Comparison of ENCODE assay signal across 27 cellular contexts in the genomic region with DNA sequence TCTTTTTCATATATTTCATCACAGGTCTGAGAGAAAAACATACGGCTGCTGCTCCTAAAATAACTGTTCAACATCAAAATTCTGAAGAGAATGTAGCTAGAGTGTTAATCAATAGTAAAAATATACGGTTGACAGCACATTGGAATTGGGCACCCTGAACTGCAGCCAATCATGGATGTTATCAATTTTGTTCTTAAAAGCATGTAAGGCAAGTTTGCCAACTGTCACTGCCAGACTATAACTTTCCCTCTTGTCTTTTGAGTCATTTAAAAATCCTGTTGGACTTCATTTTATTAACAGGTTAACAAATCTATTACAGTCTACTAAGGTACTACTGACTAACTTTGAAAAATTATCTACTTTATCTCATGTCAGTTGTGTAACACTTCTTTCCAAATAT.
DNase-seq lines count a peak whose midpoint lies in the region; ATAC-seq and TF ChIP-seq lines count a peak whose summit lies in the region.
"Had no signal": no experiment of that assay in that cellular context is flagged by ENCODE, and none has a peak within 500 bp of the region (broad histone marks: within the 10 kb centered on the region; RNA-seq: fewer than 3 reads in every experiment).

No MANE protein-coding gene starts in this region.

- no peaks in the 10 kb centered on the region for H3K79me2 ChIP-seq in SK-N-SH (ENCODE audit: insufficient read depth)

- no peaks in the 10 kb centered on the region for H3K9me3 ChIP-seq in SK-N-SH
- H3K9me3 ChIP-seq: A549; BE2C; BLaER1; BLaER1 treated with 17β-estradiol and CSF1 and Interleukin-3, amounts not matched to agents 10 nM and 100 nM; Caco-2 had no signal

- 65% methylated on average over 2 of the region's 2 CpGs for WGBS in SK-N-SH (ENCODE audit: low lambda C conversion rate)

- no peak overlapping the region for H3K4me2 ChIP-seq in SK-N-SH
- H3K4me2 ChIP-seq: A549; BLaER1; BLaER1 treated with 17β-estradiol and CSF1 and Interleukin-3, amounts not matched to agents 10 nM and 100 nM had no signal

- no peaks in the 10 kb centered on the region for H4K20me1 ChIP-seq in SK-N-SH (ENCODE audit: insufficient read depth)
- H4K20me1 ChIP-seq: BLaER1; BLaER1 treated with 17β-estradiol and CSF1 and Interleukin-3, amounts not matched to agents 10 nM and 100 nM had no signal

- ATAC-seq in SK-N-SH treated with all-trans-retinoic acid at 6 μM for 48 hours, result no peak
- ATAC-seq: A549; CD8-positive, alpha-beta T cell had no signal

- H3F3A ChIP-seq in SK-N-SH (replicated peaks; ENCODE audit: insufficient read depth), result no peaks in the 10 kb centered on the region

- no peaks in the 10 kb centered on the region; a peak in 2 of 4 replicates for H3K4me1 ChIP-seq in SK-N-SH (ENCODE audit: control insufficient read depth in 1 of 2, insufficient read depth in 2 of 2, low read depth in 1 of 2, low read length in 1 of 2)
- H3K4me1 ChIP-seq: A549; BLaER1; BLaER1 treated with 17β-estradiol and CSF1 and Interleukin-3, amounts not matched to agents 10 nM and 100 nM had no signal

- TF ChIP-seq RAD21 in SK-N-SH (IDR thresholded peaks at IDR 0.05; ENCODE audit: low read length), result no peak

- no peak overlapping the region for H3K4me3 ChIP-seq in SK-N-SH (ENCODE audit: low read depth in 2 of 2, low read length in 1 of 2)
- H3K4me3 ChIP-seq: A549; BLaER1; BLaER1 treated with 17β-estradiol and CSF1 and Interleukin-3, amounts not matched to agents 10 nM and 100 nM had no signal

- H3K27ac ChIP-seq in SK-N-SH (ENCODE audit: low read depth in 2 of 2, low read length in 1 of 2), result no peak overlapping the region
- H3K27ac ChIP-seq: 22Rv1; A549; BLaER1; BLaER1 treated with 17β-estradiol and CSF1 and Interleukin-3, amounts not matched to agents 10 nM and 100 nM; C4-2B had no signal

- TF ChIP-seq EP300 in SK-N-SH (IDR thresholded peaks at IDR 0.05; ENCODE audit: borderline replicate concordance in 1 of 2, low read depth in 1 of 2, low read length in 1 of 2), result no peak

- H3K36me3 ChIP-seq in SK-N-SH (replicated peaks in 1 of 2; ENCODE audit: control insufficient read depth in 1 of 2, insufficient read depth in 2 of 2, low read length in 1 of 2), result no peaks in the 10 kb centered on the region
- H3K36me3 ChIP-seq: BE2C; BLaER1; BLaER1 treated with 17β-estradiol and CSF1 and Interleukin-3, amounts not matched to agents 10 nM and 100 nM had no signal

- no peak overlapping the region for H3K9ac ChIP-seq in SK-N-SH
- H3K9ac ChIP-seq: BLaER1; BLaER1 treated with 17β-estradiol and CSF1 and Interleukin-3, amounts not matched to agents 10 nM and 100 nM had no signal

- CTCF ChIA-PET in SK-N-SH (lab: Yijun Ruan, JAX), result no interaction called here

- H2AFZ ChIP-seq in SK-N-SH (ENCODE audit: low read depth), result no peak overlapping the region

- DNase-seq in SK-N-SH, result no peak
- DNase-seq: 8988T; ACHN; AML-193; BE2C; C1 segment of cervical spinal cord; Calu3; CD4-positive, alpha-beta memory T cell; CD4-positive, alpha-beta T cell; CD4-positive, CD25-positive, alpha-beta regulatory T cell; CD8-positive, alpha-beta memory T cell; CD8-positive, alpha-beta T cell; COR-L47; DMS 273 treated with DMSO at 0.1 percent for 48 hours; DMS153; DMS53; DMS79; DMS79 treated with DMSO at 0.1 percent for 48 hours; DND-41; EL had no signal

- no peak for TF ChIP-seq CTCF in SK-N-SH (IDR thresholded peaks at IDR 0.05)

- no peaks in the 10 kb centered on the region for H3K9me2 ChIP-seq in SK-N-SH

- POLR2A ChIA-PET in SK-N-SH (lab: Yijun Ruan, JAX), result no interaction called here

- H3K27me3 ChIP-seq in SK-N-SH (ENCODE audit: insufficient read depth), result no peaks in the 10 kb centered on the region
- H3K27me3 ChIP-seq: BE2C; BLaER1; BLaER1 treated with 17β-estradiol and CSF1 and Interleukin-3, amounts not matched to agents 10 nM and 100 nM had no signal

TF ChIP-seq in SK-N-SH treated with all-trans-retinoic acid at 6 μM for 48 hours, 23 proteins besides CTCF, POLR2A, EP300 and RAD21:
- no peak for TF ChIP-seq CSDC2 (CRISPR knock-in tag; IDR thresholded peaks at IDR 0.05)
- TF ChIP-seq, protein P1, sequence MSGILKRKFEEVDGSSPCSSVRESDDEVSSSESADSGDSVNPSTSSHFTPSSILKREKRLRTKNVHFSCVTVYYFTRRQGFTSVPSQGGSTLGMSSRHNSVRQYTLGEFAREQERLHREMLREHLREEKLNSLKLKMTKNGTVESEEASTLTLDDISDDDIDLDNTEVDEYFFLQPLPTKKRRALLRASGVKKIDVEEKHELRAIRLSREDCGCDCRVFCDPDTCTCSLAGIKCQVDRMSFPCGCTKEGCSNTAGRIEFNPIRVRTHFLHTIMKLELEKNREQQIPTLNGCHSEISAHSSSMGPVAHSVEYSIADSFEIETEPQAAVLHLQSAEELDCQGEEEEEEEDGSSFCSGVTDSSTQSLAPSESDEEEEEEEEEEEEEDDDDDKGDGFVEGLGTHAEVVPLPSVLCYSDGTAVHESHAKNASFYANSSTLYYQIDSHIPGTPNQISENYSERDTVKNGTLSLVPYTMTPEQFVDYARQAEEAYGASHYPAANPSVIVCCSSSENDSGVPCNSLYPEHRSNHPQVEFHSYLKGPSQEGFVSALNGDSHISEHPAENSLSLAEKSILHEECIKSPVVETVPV (CRISPR knock-in tag; IDR thresholded peaks at IDR 0.05), result no peak
- TF ChIP-seq SNAI2 (CRISPR knock-in tag; IDR thresholded peaks at IDR 0.05), result no peak
- TF ChIP-seq ISL1 (CRISPR knock-in tag; IDR thresholded peaks at IDR 0.05), result peak; percentile 79

TF ChIP-seq in SK-N-SH, 30 proteins besides CTCF, POLR2A, EP300 and RAD21:
- TF ChIP-seq TAF1 (IDR thresholded peaks at IDR 0.05; ENCODE audit: borderline replicate concordance, low read depth, low read length), result no peak
- no peak for TF ChIP-seq FOXJ3 (CRISPR knock-in tag; IDR thresholded peaks at IDR 0.05)
- TF ChIP-seq, protein P2, sequence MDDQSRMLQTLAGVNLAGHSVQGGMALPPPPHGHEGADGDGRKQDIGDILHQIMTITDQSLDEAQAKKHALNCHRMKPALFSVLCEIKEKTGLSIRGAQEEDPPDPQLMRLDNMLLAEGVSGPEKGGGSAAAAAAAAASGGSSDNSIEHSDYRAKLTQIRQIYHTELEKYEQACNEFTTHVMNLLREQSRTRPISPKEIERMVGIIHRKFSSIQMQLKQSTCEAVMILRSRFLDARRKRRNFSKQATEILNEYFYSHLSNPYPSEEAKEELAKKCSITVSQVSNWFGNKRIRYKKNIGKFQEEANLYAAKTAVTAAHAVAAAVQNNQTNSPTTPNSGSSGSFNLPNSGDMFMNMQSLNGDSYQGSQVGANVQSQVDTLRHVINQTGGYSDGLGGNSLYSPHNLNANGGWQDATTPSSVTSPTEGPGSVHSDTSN (IDR thresholded peaks at IDR 0.05), result no peak
- no peak for TF ChIP-seq CHD2 (IDR thresholded peaks at IDR 0.05; ENCODE audit: low read length, partially characterized antibody)
- TF ChIP-seq NFIC (IDR thresholded peaks at IDR 0.05; ENCODE audit: borderline replicate concordance), result no peak
- TF ChIP-seq NRF1 (IDR thresholded peaks at IDR 0.05; ENCODE audit: low read depth, low read length), result no peak
- TF ChIP-seq, protein P3, sequence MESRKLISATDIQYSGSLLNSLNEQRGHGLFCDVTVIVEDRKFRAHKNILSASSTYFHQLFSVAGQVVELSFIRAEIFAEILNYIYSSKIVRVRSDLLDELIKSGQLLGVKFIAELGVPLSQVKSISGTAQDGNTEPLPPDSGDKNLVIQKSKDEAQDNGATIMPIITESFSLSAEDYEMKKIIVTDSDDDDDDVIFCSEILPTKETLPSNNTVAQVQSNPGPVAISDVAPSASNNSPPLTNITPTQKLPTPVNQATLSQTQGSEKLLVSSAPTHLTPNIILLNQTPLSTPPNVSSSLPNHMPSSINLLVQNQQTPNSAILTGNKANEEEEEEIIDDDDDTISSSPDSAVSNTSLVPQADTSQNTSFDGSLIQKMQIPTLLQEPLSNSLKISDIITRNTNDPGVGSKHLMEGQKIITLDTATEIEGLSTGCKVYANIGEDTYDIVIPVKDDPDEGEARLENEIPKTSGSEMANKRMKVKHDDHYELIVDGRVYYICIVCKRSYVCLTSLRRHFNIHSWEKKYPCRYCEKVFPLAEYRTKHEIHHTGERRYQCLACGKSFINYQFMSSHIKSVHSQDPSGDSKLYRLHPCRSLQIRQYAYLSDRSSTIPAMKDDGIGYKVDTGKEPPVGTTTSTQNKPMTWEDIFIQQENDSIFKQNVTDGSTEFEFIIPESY (IDR thresholded peaks at IDR 0.05; ENCODE audit: borderline replicate concordance, low read depth), result no peak
- TF ChIP-seq, protein P4, sequence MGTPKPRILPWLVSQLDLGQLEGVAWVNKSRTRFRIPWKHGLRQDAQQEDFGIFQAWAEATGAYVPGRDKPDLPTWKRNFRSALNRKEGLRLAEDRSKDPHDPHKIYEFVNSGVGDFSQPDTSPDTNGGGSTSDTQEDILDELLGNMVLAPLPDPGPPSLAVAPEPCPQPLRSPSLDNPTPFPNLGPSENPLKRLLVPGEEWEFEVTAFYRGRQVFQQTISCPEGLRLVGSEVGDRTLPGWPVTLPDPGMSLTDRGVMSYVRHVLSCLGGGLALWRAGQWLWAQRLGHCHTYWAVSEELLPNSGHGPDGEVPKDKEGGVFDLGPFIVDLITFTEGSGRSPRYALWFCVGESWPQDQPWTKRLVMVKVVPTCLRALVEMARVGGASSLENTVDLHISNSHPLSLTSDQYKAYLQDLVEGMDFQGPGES (IDR thresholded peaks at IDR 0.05; ENCODE audit: low read depth, low read length), result no peak
- no peak for TF ChIP-seq MEF2A (IDR thresholded peaks at IDR 0.05; ENCODE audit: borderline replicate concordance, low read depth)
- no peak for TF ChIP-seq POLR2AphosphoS5 (IDR thresholded peaks at IDR 0.05; ENCODE audit: low read depth, low read length)
- TF ChIP-seq RCOR1 (IDR thresholded peaks at IDR 0.05; ENCODE audit: low read length), result no peak
- no peak for TF ChIP-seq TEAD4 (IDR thresholded peaks at IDR 0.05; ENCODE audit: borderline replicate concordance, insufficient read depth)
- TF ChIP-seq, protein P5, sequence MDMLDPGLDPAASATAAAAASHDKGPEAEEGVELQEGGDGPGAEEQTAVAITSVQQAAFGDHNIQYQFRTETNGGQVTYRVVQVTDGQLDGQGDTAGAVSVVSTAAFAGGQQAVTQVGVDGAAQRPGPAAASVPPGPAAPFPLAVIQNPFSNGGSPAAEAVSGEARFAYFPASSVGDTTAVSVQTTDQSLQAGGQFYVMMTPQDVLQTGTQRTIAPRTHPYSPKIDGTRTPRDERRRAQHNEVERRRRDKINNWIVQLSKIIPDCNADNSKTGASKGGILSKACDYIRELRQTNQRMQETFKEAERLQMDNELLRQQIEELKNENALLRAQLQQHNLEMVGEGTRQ (IDR thresholded peaks at IDR 0.05; ENCODE audit: borderline replicate concordance, low read depth, low read length), result no peak
- no peak for TF ChIP-seq YY1 (IDR thresholded peaks at IDR 0.05; ENCODE audit: low read depth)
TF ChIP-seq in SK-N-SH: peak in this region for 0.
